ENCODE assay signal across 1 cellular context in genomic region chr11:126189109-126189929, GRCh38.
TF ChIP-seq lines count a peak whose summit lies in the region.

No MANE protein-coding gene starts in this region.

TF ChIP-seq in HepG2, 621 proteins besides CTCF, POLR2A, EP300 and RAD21 (continues in another document):
- TF ChIP-seq ZHX2 (IDR thresholded peaks at IDR 0.05; ENCODE audit: low read depth), result no peak
- no peak for TF ChIP-seq ZHX2 (CRISPR knock-in tag; IDR thresholded peaks at IDR 0.05; ENCODE audit: borderline replicate concordance)
- 0 out of 2 replicates have a peak, but pooled peaks have one; percentile 47 for TF ChIP-seq KDM2A (CRISPR knock-in tag; IDR thresholded peaks at IDR 0.05; ENCODE audit: borderline replicate concordance, low read depth)
- peak; percentile 78 for TF ChIP-seq RXRB (CRISPR knock-in tag; IDR thresholded peaks at IDR 0.05; ENCODE audit: borderline replicate concordance)
- TF ChIP-seq ZNF570 (CRISPR knock-in tag; IDR thresholded peaks at IDR 0.05; ENCODE audit: borderline replicate concordance), result no peak
- TF ChIP-seq, protein P1, sequence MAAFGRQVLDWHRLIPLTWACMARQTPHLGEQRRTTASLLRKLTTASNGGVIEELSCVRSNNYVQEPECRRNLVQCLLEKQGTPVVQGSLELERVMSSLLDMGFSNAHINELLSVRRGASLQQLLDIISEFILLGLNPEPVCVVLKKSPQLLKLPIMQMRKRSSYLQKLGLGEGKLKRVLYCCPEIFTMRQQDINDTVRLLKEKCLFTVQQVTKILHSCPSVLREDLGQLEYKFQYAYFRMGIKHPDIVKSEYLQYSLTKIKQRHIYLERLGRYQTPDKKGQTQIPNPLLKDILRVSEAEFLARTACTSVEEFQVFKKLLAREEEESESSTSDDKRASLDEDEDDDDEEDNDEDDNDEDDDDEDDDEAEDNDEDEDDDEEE (CRISPR knock-in tag; IDR thresholded peaks at IDR 0.05), result peak; percentile 92; the same call in 1 of the 2 replicates
- no peak for TF ChIP-seq CBFB (CRISPR knock-in tag; IDR thresholded peaks at IDR 0.05)
- no peak for TF ChIP-seq ZNF460 (CRISPR knock-in tag; IDR thresholded peaks at IDR 0.05; ENCODE audit: borderline replicate concordance)
- TF ChIP-seq ZNF337 (CRISPR knock-in tag; IDR thresholded peaks at IDR 0.05; ENCODE audit: borderline replicate concordance, low read depth), result no peak
- TF ChIP-seq RARG (CRISPR knock-in tag; IDR thresholded peaks at IDR 0.05; ENCODE audit: low read depth), result no peak
- peak; percentile 35; the same call in 1 of the 2 replicates for TF ChIP-seq TCF7 (IDR thresholded peaks at IDR 0.05; ENCODE audit: low read depth)
- TF ChIP-seq ISX (CRISPR knock-in tag; conservative IDR thresholded peaks at IDR 0.05), result no peak
- TF ChIP-seq, protein P2, sequence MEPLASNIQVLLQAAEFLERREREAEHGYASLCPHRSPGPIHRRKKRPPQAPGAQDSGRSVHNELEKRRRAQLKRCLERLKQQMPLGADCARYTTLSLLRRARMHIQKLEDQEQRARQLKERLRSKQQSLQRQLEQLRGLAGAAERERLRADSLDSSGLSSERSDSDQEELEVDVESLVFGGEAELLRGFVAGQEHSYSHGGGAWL (CRISPR knock-in tag; IDR thresholded peaks at IDR 0.05), result 0 out of 2 replicates have a peak, but pooled peaks have one; percentile 59
- TF ChIP-seq ZNF552 (CRISPR knock-in tag; IDR thresholded peaks at IDR 0.05; ENCODE audit: borderline replicate concordance), result no peak
- TF ChIP-seq ZSCAN29 (CRISPR knock-in tag; conservative IDR thresholded peaks at IDR 0.05), result peak; percentile 89
- no peak for TF ChIP-seq ZNF3 (CRISPR knock-in tag; IDR thresholded peaks at IDR 0.05)
- TF ChIP-seq DNMT1 (CRISPR knock-in tag; IDR thresholded peaks at IDR 0.05), result no peak
- TF ChIP-seq, protein P3, sequence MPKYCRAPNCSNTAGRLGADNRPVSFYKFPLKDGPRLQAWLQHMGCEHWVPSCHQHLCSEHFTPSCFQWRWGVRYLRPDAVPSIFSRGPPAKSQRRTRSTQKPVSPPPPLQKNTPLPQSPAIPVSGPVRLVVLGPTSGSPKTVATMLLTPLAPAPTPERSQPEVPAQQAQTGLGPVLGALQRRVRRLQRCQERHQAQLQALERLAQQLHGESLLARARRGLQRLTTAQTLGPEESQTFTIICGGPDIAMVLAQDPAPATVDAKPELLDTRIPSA (CRISPR knock-in tag; IDR thresholded peaks at IDR 0.05; ENCODE audit: borderline replicate concordance), result peak; percentile 71; the same call in 1 of the 2 replicates
- no peak for TF ChIP-seq ZNF354B (CRISPR knock-in tag; IDR thresholded peaks at IDR 0.05)
- no peak for TF ChIP-seq MLLT10 (CRISPR knock-in tag; IDR thresholded peaks at IDR 0.05)
- no peak for TF ChIP-seq RBAK (CRISPR knock-in tag; IDR thresholded peaks at IDR 0.05)
- TF ChIP-seq ARID2 (CRISPR knock-in tag; IDR thresholded peaks at IDR 0.05; ENCODE audit: borderline replicate concordance), result no peak
- no peak for TF ChIP-seq ZNF7 (CRISPR knock-in tag; IDR thresholded peaks at IDR 0.05)
- TF ChIP-seq ZKSCAN8 (CRISPR knock-in tag; IDR thresholded peaks at IDR 0.05; ENCODE audit: borderline replicate concordance), result peak; percentile 68; the same call in 1 of the 2 replicates
- TF ChIP-seq ZMAT3 (CRISPR knock-in tag; conservative IDR thresholded peaks at IDR 0.05), result no peak
- TF ChIP-seq, protein P4, sequence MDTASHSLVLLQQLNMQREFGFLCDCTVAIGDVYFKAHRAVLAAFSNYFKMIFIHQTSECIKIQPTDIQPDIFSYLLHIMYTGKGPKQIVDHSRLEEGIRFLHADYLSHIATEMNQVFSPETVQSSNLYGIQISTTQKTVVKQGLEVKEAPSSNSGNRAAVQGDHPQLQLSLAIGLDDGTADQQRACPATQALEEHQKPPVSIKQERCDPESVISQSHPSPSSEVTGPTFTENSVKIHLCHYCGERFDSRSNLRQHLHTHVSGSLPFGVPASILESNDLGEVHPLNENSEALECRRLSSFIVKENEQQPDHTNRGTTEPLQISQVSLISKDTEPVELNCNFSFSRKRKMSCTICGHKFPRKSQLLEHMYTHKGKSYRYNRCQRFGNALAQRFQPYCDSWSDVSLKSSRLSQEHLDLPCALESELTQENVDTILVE (CRISPR knock-in tag; IDR thresholded peaks at IDR 0.05), result no peak
- TF ChIP-seq NFATC3 (CRISPR knock-in tag; IDR thresholded peaks at IDR 0.05), result no peak
- TF ChIP-seq, protein P5, sequence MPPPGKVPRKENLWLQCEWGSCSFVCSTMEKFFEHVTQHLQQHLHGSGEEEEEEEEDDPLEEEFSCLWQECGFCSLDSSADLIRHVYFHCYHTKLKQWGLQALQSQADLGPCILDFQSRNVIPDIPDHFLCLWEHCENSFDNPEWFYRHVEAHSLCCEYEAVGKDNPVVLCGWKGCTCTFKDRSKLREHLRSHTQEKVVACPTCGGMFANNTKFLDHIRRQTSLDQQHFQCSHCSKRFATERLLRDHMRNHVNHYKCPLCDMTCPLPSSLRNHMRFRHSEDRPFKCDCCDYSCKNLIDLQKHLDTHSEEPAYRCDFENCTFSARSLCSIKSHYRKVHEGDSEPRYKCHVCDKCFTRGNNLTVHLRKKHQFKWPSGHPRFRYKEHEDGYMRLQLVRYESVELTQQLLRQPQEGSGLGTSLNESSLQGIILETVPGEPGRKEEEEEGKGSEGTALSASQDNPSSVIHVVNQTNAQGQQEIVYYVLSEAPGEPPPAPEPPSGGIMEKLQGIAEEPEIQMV (CRISPR knock-in tag; IDR thresholded peaks at IDR 0.05; ENCODE audit: low read depth), result 0 out of 2 replicates have a peak, but pooled peaks have one; percentile 41
- TF ChIP-seq ZNF263 (CRISPR knock-in tag; IDR thresholded peaks at IDR 0.05), result no peak
- no peak for TF ChIP-seq FOXP1 (IDR thresholded peaks at IDR 0.05)
- peak; percentile 51; the same call in 1 of the 2 replicates for TF ChIP-seq FOXP1 (CRISPR knock-in tag; IDR thresholded peaks at IDR 0.05)
- no peak for TF ChIP-seq ZNF652 (CRISPR knock-in tag; IDR thresholded peaks at IDR 0.05; ENCODE audit: borderline replicate concordance, low read depth)
- TF ChIP-seq CENPX (CRISPR knock-in tag; IDR thresholded peaks at IDR 0.05), result no peak
- TF ChIP-seq ESRRA (CRISPR knock-in tag; IDR thresholded peaks at IDR 0.05; ENCODE audit: low read depth), result peak; percentile 66; the same call in 1 of the 2 replicates
- no peak for TF ChIP-seq CHCHD3 (CRISPR knock-in tag; IDR thresholded peaks at IDR 0.05)
- no peak for TF ChIP-seq ZNF407 (CRISPR knock-in tag; IDR thresholded peaks at IDR 0.05; ENCODE audit: not compliant biosample characterization)
- peak; percentile 87 for TF ChIP-seq ZEB1 (IDR thresholded peaks at IDR 0.05; ENCODE audit: insufficient replicate concordance, low read depth)
